Comparison of ENCODE assay signal across 8 cellular contexts in genomic region chr7:101058355-101058754, GRCh38. TPM values are rescaled to one million over a fixed set of nuclear protein-coding genes. Genes with fewer than 3 reads are reported as not detected.
DNase-seq lines count a peak whose midpoint lies in the region; ATAC-seq and TF ChIP-seq lines count a peak whose summit lies in the region.

No MANE protein-coding gene starts in this region.

- intact Hi-C loops in Calu3 (cut with micrococcal nuclease; ENCODE audit: unreplicated experiment): loop anchor here (5.0 kb wide), 1 partner anchor 91 kb away; the partner anchor contains the start of gene MUC12
- intact Hi-C loops in psoas muscle (cut with DNase I): loop anchor here in 1 of 2 donors (2.0 to 5.0 kb wide), 3 partner anchors 91 to 354 kb away; partner anchors contain the start of gene MUC12

- WGBS in psoas muscle, 3 donors: 15 to 21% (median 16%) methylated on average over 9 of the region's 9 CpGs

- CTCF ChIA-PET in Calu3 (lab: Charles Lee): interaction anchor here (0.5 kb wide), 1 partner anchor 12 kb away, joined by 3 read pairs; no protein-coding TSS in a partner anchor

- H3K27ac ChIP-seq in psoas muscle: no peak overlapping the region

- peak; percentile 74 to 83 (median 76) for ATAC-seq in psoas muscle
- no peak for ATAC-seq in GM21526 (IDR thresholded peaks at IDR 0.05; ENCODE audit: low FRiP score, unreplicated experiment)
- ATAC-seq in GM21723 (IDR thresholded peaks at IDR 0.05; ENCODE audit: unreplicated experiment): no peak

- no peak overlapping the region for H3K27ac Mint-ChIP-seq in Calu3 (ENCODE audit: unreplicated experiment)

- no peaks in the 10 kb centered on the region for H3K9me3 Mint-ChIP-seq in Calu3 (ENCODE audit: low read depth, unreplicated experiment)

- peaks cover 46% of the 10 kb centered on the region for H3K27me3 Mint-ChIP-seq in Calu3 (ENCODE audit: unreplicated experiment)

- H3K36me3 Mint-ChIP-seq in Calu3 (ENCODE audit: insufficient read depth, unreplicated experiment): peaks cover 4% of the 10 kb centered on the region

- no peaks in the 10 kb centered on the region for H3K4me1 ChIP-seq in psoas muscle

- H3K4me1 Mint-ChIP-seq in Calu3 (ENCODE audit: low read depth, unreplicated experiment): no peaks in the 10 kb centered on the region

- no peak overlapping the region for H3K4me3 Mint-ChIP-seq in Calu3 (ENCODE audit: low read depth, unreplicated experiment)

- TF ChIP-seq CTCF in Calu3 (IDR thresholded peaks at IDR 0.05; ENCODE audit: unreplicated experiment) (no peak), psoas muscle (IDR thresholded peaks at IDR 0.05) (no peak)

- DNase-seq in Calu3: peak; percentile 20
- peak; percentile 20 for DNase-seq in NOMO-1 treated with dmso at 0.1 percent for 144 hours (lab: John Stamatoyannopoulos, UW; ENCODE audit: unreplicated experiment)
- peak; percentile 9 for DNase-seq in activated T-helper 1 cell treated with Interleukin-2 at 50 U/mL for 16 hours (ENCODE audit: low read depth)
- DNase-seq in germinal center (ENCODE audit: low spot score): peak; percentile 43
- DNase-seq in psoas muscle: peak; percentile 52 to 75
- no peak for DNase-seq in DMS79 treated with DMSO at 0.1 percent for 48 hours (lab: John Stamatoyannopoulos, UW)

- no peaks in the 10 kb centered on the region for H3K36me3 ChIP-seq in psoas muscle (ENCODE audit: insufficient read depth in 1 of 2, low read depth in 1 of 2)

- no peaks in the 10 kb centered on the region for H3K9me3 ChIP-seq in psoas muscle

- H3K27me3 ChIP-seq in psoas muscle (ENCODE audit: insufficient read depth in 3 of 3, low read length in 2 of 3): peaks cover 0 to 32% (median 2%) of the 10 kb centered on the region in 3 donors

- H3K4me3 ChIP-seq in psoas muscle: no peak overlapping the region

- no TSS peak for BruUV-seq in Calu3 (replicated peaks; lab: Mats Ljungman, UMichigan)

RNA-seq across cellular contexts. Expression of gene TRIM56, which starts 26.9 kb away (rescaled TPM):
- total RNA-seq in Calu3 (2022) (44.5 and 62.6 TPM in 2 replicates), psoas muscle (10 to 100 TPM; 10.1 to 15.7 (median 13.8) TPM)
- 10 to 100 TPM in 1 of 3 donors, 1 to 10 TPM in 2; 3.2 to 13.3 (median 5.8) TPM for polyA plus RNA-seq in psoas muscle

RNA-seq across cellular contexts. Expression of gene MUC17, which starts 38.5 kb away (rescaled TPM):
- total RNA-seq in Calu3 (2022) (not detected in 2 replicates), psoas muscle (under 1 TPM in 1 of 4 donors, not detected in 3; 0.02 TPM)
- polyA plus RNA-seq in psoas muscle: under 1 TPM in 1 of 3 donors, not detected in 2; 0.03 TPM

Comparison
In these comparisons a context has a peak if more than half of its experiments do, and no peak if none do; other contexts are left out.
1. ATAC-seq: peak in psoas muscle (4 of 4); none in GM21526 (single experiment) and GM21723 (single experiment).